ENCODE assay signal across 8 cellular contexts in the genomic region with DNA sequence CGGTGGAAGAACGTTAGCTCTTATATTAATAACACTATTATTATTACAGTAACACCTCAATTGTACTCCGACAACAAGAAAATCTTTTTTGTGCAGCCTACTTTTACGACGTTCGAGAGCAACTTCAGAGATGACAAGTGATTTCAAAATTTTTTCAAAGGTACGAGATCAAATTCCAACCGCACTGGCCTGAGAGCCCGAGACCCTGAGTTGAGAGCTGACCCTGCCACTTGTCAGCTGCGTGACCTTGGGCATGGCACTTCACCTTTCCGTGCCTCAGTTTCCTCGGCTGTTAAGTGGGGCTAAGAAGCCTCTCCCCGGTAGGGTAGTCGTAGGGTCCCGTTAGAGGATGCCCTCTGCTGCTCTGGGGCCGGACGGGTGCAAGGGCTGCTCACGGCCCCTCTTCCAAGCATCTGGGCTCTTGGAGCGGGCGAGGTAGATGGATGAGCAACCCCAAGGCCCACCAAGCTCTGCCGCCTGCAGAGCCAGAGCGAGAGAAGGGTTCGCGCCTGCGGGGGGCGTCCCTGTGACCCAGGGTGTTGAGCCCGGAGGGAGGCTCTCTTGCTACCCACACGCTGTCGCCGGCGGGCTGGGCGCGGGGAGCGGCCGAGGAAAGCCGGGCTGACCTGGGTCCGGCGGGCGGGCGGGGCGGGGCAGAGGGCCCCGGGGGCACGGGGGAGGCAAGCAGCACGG. TPM values are rescaled to one million over a fixed set of nuclear protein-coding genes. Genes with fewer than 3 reads are reported as not detected.
A peak's percentile ranks its signal among the peaks of the same experiment; 100 is the strongest.
DNase-seq lines count a peak whose midpoint lies in the region; ATAC-seq and TF ChIP-seq lines count a peak whose summit lies in the region.

No MANE protein-coding gene starts in this region.

- H3K27me3 Mint-ChIP-seq in activated T-cell treated with anti-CD3 and anti-CD28 coated beads, Interleukin-2, amount 50 U/mL, for 72 hours (ENCODE audit: low read depth): no peaks in the 10 kb centered on the region
- H3K27me3 Mint-ChIP-seq in endothelial cell (ENCODE audit: unreplicated experiment): peaks cover 8% of the 10 kb centered on the region
- no peaks in the 10 kb centered on the region for H3K27me3 Mint-ChIP-seq in naive thymus-derived CD8-positive, alpha-beta T cell

- peaks cover 24% of the 10 kb centered on the region for H3K4me1 Mint-ChIP-seq in activated T-cell treated with anti-CD3 and anti-CD28 coated beads, Interleukin-2, amount 50 U/mL, for 72 hours (ENCODE audit: low read depth)
- peaks cover 6% of the 10 kb centered on the region for H3K4me1 Mint-ChIP-seq in endothelial cell (ENCODE audit: unreplicated experiment)
- H3K4me1 Mint-ChIP-seq in naive thymus-derived CD8-positive, alpha-beta T cell: peaks cover 12 to 35% (median 27%) of the 10 kb centered on the region in 4 donors

- DNase-seq in activated T-cell treated with anti-CD3 and anti-CD28 coated beads, Interleukin-2, amount 50 U/mL, for 72 hours: no peak
- no peak for DNase-seq in activated T-cell treated with anti-CD3 and anti-CD28 coated beads, Interleukin-2, amount 50 U/mL, for 48 hours
- peak in 1 of 2 experiments; percentile 46 for DNase-seq in SJSA1 (ENCODE audit: low read depth in 1 of 2, low spot score in 2 of 2)
- DNase-seq in endothelial cell (ENCODE audit: low spot score): no peak
- DNase-seq in naive thymus-derived CD8-positive, alpha-beta T cell: peak in 1 of 10 donors; percentile 2

- no peaks in the 10 kb centered on the region for H3K9me3 Mint-ChIP-seq in activated T-cell treated with anti-CD3 and anti-CD28 coated beads, Interleukin-2, amount 50 U/mL, for 72 hours
- H3K9me3 Mint-ChIP-seq in endothelial cell (ENCODE audit: unreplicated experiment): no peaks in the 10 kb centered on the region
- H3K9me3 Mint-ChIP-seq in naive thymus-derived CD8-positive, alpha-beta T cell: no peaks in the 10 kb centered on the region

- H3K27ac ChIP-seq in SJSA1: no peak overlapping the region

- peak overlapping the region; percentile 93 to 94 for H3K4me3 Mint-ChIP-seq in activated T-cell treated with anti-CD3 and anti-CD28 coated beads, Interleukin-2, amount 50 U/mL, for 72 hours
- peak overlapping the region; percentile 94 for H3K4me3 Mint-ChIP-seq in endothelial cell (ENCODE audit: unreplicated experiment)
- peak overlapping the region; percentile 80 to 92 (median 90) for H3K4me3 Mint-ChIP-seq in naive thymus-derived CD8-positive, alpha-beta T cell

- H3K36me3 ChIP-seq in SJSA1: no peaks in the 10 kb centered on the region

- H3K27ac Mint-ChIP-seq in activated T-cell treated with anti-CD3 and anti-CD28 coated beads, Interleukin-2, amount 50 U/mL, for 72 hours: peak overlapping the region; percentile 41
- no peak overlapping the region for H3K27ac Mint-ChIP-seq in endothelial cell (ENCODE audit: unreplicated experiment)
- H3K27ac Mint-ChIP-seq in naive thymus-derived CD8-positive, alpha-beta T cell: peak overlapping the region; percentile 71 to 90 (median 80)

- TF ChIP-seq CTCF in endothelial cell (IDR thresholded peaks at IDR 0.05; ENCODE audit: unreplicated experiment): no peak

- H3K27me3 ChIP-seq in SJSA1 (replicated peaks): no peaks in the 10 kb centered on the region

- peak in 1 of 2 donors; percentile 64 for ATAC-seq in activated T-cell treated with anti-CD3 and anti-CD28 coated beads, Interleukin-2, amount 50 U/mL, for 72 hours (replicated peaks in 1 of 2)
- ATAC-seq in HG02973 (IDR thresholded peaks at IDR 0.05; ENCODE audit: unreplicated experiment): peak; percentile 13
- ATAC-seq in naive thymus-derived CD8-positive, alpha-beta T cell: peak; percentile 37 to 40
- ATAC-seq in GM21381 (IDR thresholded peaks at IDR 0.05; ENCODE audit: unreplicated experiment): no peak
- no peak for ATAC-seq in GM18519 (IDR thresholded peaks at IDR 0.05; ENCODE audit: low FRiP score, unreplicated experiment)

- H3K4me3 ChIP-seq in SJSA1: peak overlapping the region; percentile 59

- no peaks in the 10 kb centered on the region for H3K36me3 Mint-ChIP-seq in activated T-cell treated with anti-CD3 and anti-CD28 coated beads, Interleukin-2, amount 50 U/mL, for 72 hours (ENCODE audit: insufficient read depth in 2 of 2)
- H3K36me3 Mint-ChIP-seq in endothelial cell (ENCODE audit: low read depth, unreplicated experiment): peaks cover 5% of the 10 kb centered on the region
- H3K36me3 Mint-ChIP-seq in naive thymus-derived CD8-positive, alpha-beta T cell: no peaks in the 10 kb centered on the region

- H3K4me1 ChIP-seq in SJSA1 (replicated peaks): peaks cover 8% of the 10 kb centered on the region

- POLR2A ChIA-PET in naive thymus-derived CD8-positive, alpha-beta T cell (lab: Charles Lee): interaction anchor here (0.9 to 5.7 kb wide), 8 partner anchors 8 to 140 kb away, joined by 3 to 65 read pairs (median 4); partner anchors contain the start of genes DSN1, RAB5IF and SLA2

- H3K9me3 ChIP-seq in SJSA1 (replicated peaks): no peaks in the 10 kb centered on the region

RNA-seq across cellular contexts. Expression of gene NDRG3, which starts 0.5 kb away (rescaled TPM):
- total RNA-seq in activated T-cell treated with anti-CD3 and anti-CD28 coated beads, Interleukin-2, amount 50 U/mL, for 72 hours: 10 to 100 TPM; 22.6 to 25.4 TPM
- 19.0 and 29.1 TPM in 2 replicates for total RNA-seq in SJSA1 (2014; rRNA removed; shearing (Covaris generic))
- 14.2 TPM for total RNA-seq in endothelial cell (ENCODE audit: unreplicated experiment)
- total RNA-seq in naive thymus-derived CD8-positive, alpha-beta T cell: 10 to 100 TPM; 28.9 to 32.8 TPM
- polyA plus RNA-seq in naive thymus-derived CD8-positive, alpha-beta T cell: 10 to 100 TPM; 40.0 to 44.5 (median 40.3) TPM

RNA-seq across cellular contexts. Expression of gene DSN1, which starts 28.2 kb away (rescaled TPM):
- total RNA-seq in activated T-cell treated with anti-CD3 and anti-CD28 coated beads, Interleukin-2, amount 50 U/mL, for 72 hours: 10 to 100 TPM; 30.2 to 35.9 TPM
- total RNA-seq in SJSA1 (2014; rRNA removed; shearing (Covaris generic)): 34.1 and 34.7 TPM in 2 replicates
- total RNA-seq in endothelial cell (ENCODE audit: unreplicated experiment): 12.8 TPM
- 10 to 100 TPM; 12.3 to 12.6 TPM for total RNA-seq in naive thymus-derived CD8-positive, alpha-beta T cell
- polyA plus RNA-seq in naive thymus-derived CD8-positive, alpha-beta T cell: 10 to 100 TPM in 1 of 3 donors, 1 to 10 TPM in 2; 8.6 to 10.4 (median 8.7) TPM

Comparison
In these comparisons a context has a peak if more than half of its experiments do, and no peak if none do; other contexts are left out.
1. ATAC-seq: peak in HG02973 (single experiment) and naive thymus-derived CD8-positive, alpha-beta T cell (2 of 2); none in GM21381 (single experiment) and GM18519 (single experiment).
2. Peak in every context shown above with its lines, with median percentiles within 50 percentile points of each other: H3K4me3 Mint-ChIP-seq.